ENCODE assay signal across 21 cellular contexts in the genomic region with DNA sequence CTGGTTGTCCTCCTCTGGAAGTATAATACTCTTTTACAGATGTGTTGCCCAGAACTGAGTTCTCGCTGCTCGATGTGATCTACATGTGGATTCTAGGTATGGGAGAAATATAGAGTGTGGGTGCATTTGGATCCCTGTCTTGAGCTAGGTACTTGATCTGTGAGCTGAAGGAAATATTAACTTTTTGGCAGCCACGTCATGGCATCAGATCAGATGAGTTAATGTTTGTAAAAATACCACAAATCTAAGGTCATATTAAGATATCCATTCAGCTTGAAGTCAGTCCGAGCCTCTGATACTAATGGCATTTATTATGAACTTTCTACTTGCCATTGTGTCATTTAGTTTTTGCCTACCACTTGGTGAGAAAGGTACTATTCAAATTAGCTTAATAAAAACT. TPM values are rescaled to one million over a fixed set of nuclear protein-coding genes. Genes with fewer than 3 reads are reported as not detected.
A peak's percentile ranks its signal among the peaks of the same experiment; 100 is the strongest.
DNase-seq lines count a peak whose midpoint lies in the region; ATAC-seq, FAIRE-seq and TF ChIP-seq lines count a peak whose summit lies in the region.
"Had no signal": no experiment of that assay in that cellular context is flagged by ENCODE, and none has a peak within 500 bp of the region (broad histone marks: within the 10 kb centered on the region; RNA-seq: fewer than 3 reads in every experiment).

No MANE protein-coding gene starts in this region.

- H3K36me3 Mint-ChIP-seq in natural killer cell treated with Interleukin-12 subunit alpha and Interleukin-12 subunit beta and Interleukin-15 and Interleukin-18, amount 100 ng/mL, for 72 hours = no peaks in the 10 kb centered on the region
- H3K36me3 Mint-ChIP-seq in natural killer cell (no peaks in the 10 kb centered on the region), activated B cell treated with CpG ODN at 0.5 μM for 24 hours (ENCODE audit: low read depth) (peaks cover 2% of the 10 kb centered on the region)
- H3K36me3 Mint-ChIP-seq in naive thymus-derived CD4-positive, alpha-beta T cell = peaks cover 0 to 5% (median 0%) of the 10 kb centered on the region in 5 donors
- H3K36me3 Mint-ChIP-seq: stimulated activated memory B cell treated with anti-CD40 and anti-IgM and Interleukin-4, amounts not matched to agents 10 μg/mL and 1 μg/mL and 100 μg/mL, for 72 hours had no signal

- H3K4me1 ChIP-seq in kidney (ENCODE audit: control insufficient read depth in 1 of 2, insufficient read depth in 1 of 2, low read depth in 1 of 2, low read length in 2 of 2) = peaks cover 64 to 78% of the 10 kb centered on the region in 2 donors
- peaks cover 43 to 56% of the 10 kb centered on the region in 2 donors for H3K4me1 ChIP-seq in naive thymus-derived CD4-positive, alpha-beta T cell (ENCODE audit: control insufficient read depth in 2 of 2, insufficient read depth in 2 of 2, low read length in 2 of 2)

- POLR2A ChIA-PET in activated B cell treated with CpG ODN at 0.5 μM for 24 hours (lab: Charles Lee) = interaction anchor here (0.9 to 2.8 kb wide), 2 partner anchors 10 to 71 kb away, joined by 7 to 16 read pairs; no protein-coding TSS in a partner anchor
- POLR2A ChIA-PET in naive thymus-derived CD4-positive, alpha-beta T cell (lab: Charles Lee) = interaction anchor here (0.6 to 1.6 kb wide), 4 partner anchors 10 to 93 kb away, joined by 3 to 4 read pairs (median 3); no protein-coding TSS in a partner anchor

- H3K4me3 Mint-ChIP-seq in natural killer cell treated with Interleukin-12 subunit alpha and Interleukin-12 subunit beta and Interleukin-15 and Interleukin-18, amount 100 ng/mL, for 72 hours = peak overlapping the region; percentile 9
- H3K4me3 Mint-ChIP-seq in natural killer cell (no peak overlapping the region), activated B cell treated with CpG ODN at 0.5 μM for 24 hours (peak overlapping the region; percentile 2)
- H3K4me3 Mint-ChIP-seq in naive thymus-derived CD4-positive, alpha-beta T cell = peak overlapping the region in 2 of 10 donors; percentile 3 to 54
- H3K4me3 Mint-ChIP-seq: activated CD8-positive, alpha-beta T cell treated with anti-CD3 and anti-CD28 coated beads for 36 hours; activated naive CD4-positive, alpha-beta T cell treated with anti-CD3 and anti-CD28 coated beads, Interleukin-2, amount 10 ng/mL, durations not matched to agents 7 days and 5 days; stimulated activated memory B cell treated with anti-CD40 and anti-IgM and Interleukin-4, amounts not matched to agents 10 μg/mL and 1 μg/mL and 100 μg/mL, for 72 hours had no signal

- H3K4me3 ChIP-seq in kidney (ENCODE audit: low read length in 2 of 2) = no peak overlapping the region
- H3K4me3 ChIP-seq in naive thymus-derived CD4-positive, alpha-beta T cell (ENCODE audit: low read length) = no peak overlapping the region
- H3K4me3 ChIP-seq: SK-N-MC, thoracic aorta had no signal

- no peaks in the 10 kb centered on the region for H3K27me3 ChIP-seq in naive thymus-derived CD4-positive, alpha-beta T cell (ENCODE audit: control insufficient read depth in 2 of 2, insufficient read depth in 2 of 2, low read length in 2 of 2)

- FAIRE-seq in kidney (lab: Jason Lieb, UNC) = no peak

- TF ChIP-seq CTCF in natural killer cell (IDR thresholded peaks at IDR 0.05) (no peak), activated B cell treated with CpG ODN at 0.5 μM for 24 hours (IDR thresholded peaks at IDR 0.05) (no peak), kidney (IDR thresholded peaks at IDR 0.05; ENCODE audit: borderline replicate concordance, extremely low read depth, insufficient read depth) (no peak)

- H3K9me3 Mint-ChIP-seq in natural killer cell treated with Interleukin-12 subunit alpha and Interleukin-12 subunit beta and Interleukin-15 and Interleukin-18, amount 100 ng/mL, for 72 hours = no peaks in the 10 kb centered on the region
- H3K9me3 Mint-ChIP-seq in natural killer cell = no peaks in the 10 kb centered on the region
- H3K9me3 Mint-ChIP-seq in activated B cell treated with CpG ODN at 0.5 μM for 24 hours = no peaks in the 10 kb centered on the region
- H3K9me3 Mint-ChIP-seq in naive thymus-derived CD4-positive, alpha-beta T cell = no peaks in the 10 kb centered on the region
- H3K9me3 Mint-ChIP-seq: activated CD8-positive, alpha-beta T cell treated with anti-CD3 and anti-CD28 coated beads for 36 hours; activated naive CD4-positive, alpha-beta T cell treated with anti-CD3 and anti-CD28 coated beads, Interleukin-2, amount 10 ng/mL, durations not matched to agents 7 days and 5 days; activated T-cell treated with anti-CD3 and anti-CD28 coated beads, Interleukin-2, amount 50 U/mL, for 72 hours; stimulated activated memory B cell treated with anti-CD40 and anti-IgM and Interleukin-4, amounts not matched to agents 10 μg/mL and 1 μg/mL and 100 μg/mL, for 72 hours had no signal

- CTCF ChIA-PET in activated B cell treated with CpG ODN at 0.5 μM for 24 hours (lab: Charles Lee) = interaction anchor here (1.0 to 2.2 kb wide), 2 partner anchors 17 to 273 kb away, joined by 3 to 8 read pairs; no protein-coding TSS in a partner anchor
- CTCF ChIA-PET in naive thymus-derived CD4-positive, alpha-beta T cell (lab: Charles Lee) = interaction anchor here (0.9 to 1.6 kb wide), 2 partner anchors 24 to 78 kb away, joined by 3 to 5 read pairs; partner anchors contain the start of gene MAPKAPK2

- H3K27me3 Mint-ChIP-seq in natural killer cell treated with Interleukin-12 subunit alpha and Interleukin-12 subunit beta and Interleukin-15 and Interleukin-18, amount 100 ng/mL, for 72 hours = no peaks in the 10 kb centered on the region
- no peaks in the 10 kb centered on the region for H3K27me3 Mint-ChIP-seq in natural killer cell (ENCODE audit: low read depth in 2 of 2)
- no peaks in the 10 kb centered on the region for H3K27me3 Mint-ChIP-seq in activated B cell treated with CpG ODN at 0.5 μM for 24 hours
- H3K27me3 Mint-ChIP-seq in naive thymus-derived CD4-positive, alpha-beta T cell = no peaks in the 10 kb centered on the region
- H3K27me3 Mint-ChIP-seq: activated CD8-positive, alpha-beta T cell treated with anti-CD3 and anti-CD28 coated beads for 36 hours; activated naive CD4-positive, alpha-beta T cell treated with anti-CD3 and anti-CD28 coated beads, Interleukin-2, amount 10 ng/mL, durations not matched to agents 7 days and 5 days; stimulated activated memory B cell treated with anti-CD40 and anti-IgM and Interleukin-4, amounts not matched to agents 10 μg/mL and 1 μg/mL and 100 μg/mL, for 72 hours had no signal

- H3K27ac Mint-ChIP-seq in natural killer cell treated with Interleukin-12 subunit alpha and Interleukin-12 subunit beta and Interleukin-15 and Interleukin-18, amount 100 ng/mL, for 72 hours = peak overlapping the region; percentile 53 to 68
- H3K27ac Mint-ChIP-seq in natural killer cell = peak overlapping the region in 1 of 2 donors; percentile 35
- H3K27ac Mint-ChIP-seq in activated B cell treated with CpG ODN at 0.5 μM for 24 hours = no peak overlapping the region
- peak overlapping the region in 1 of 9 donors; percentile 28 for H3K27ac Mint-ChIP-seq in naive thymus-derived CD4-positive, alpha-beta T cell
- H3K27ac Mint-ChIP-seq: activated CD8-positive, alpha-beta T cell treated with anti-CD3 and anti-CD28 coated beads for 36 hours; activated naive CD4-positive, alpha-beta T cell treated with anti-CD3 and anti-CD28 coated beads, Interleukin-2, amount 10 ng/mL, durations not matched to agents 7 days and 5 days; stimulated activated memory B cell treated with anti-CD40 and anti-IgM and Interleukin-4, amounts not matched to agents 10 μg/mL and 1 μg/mL and 100 μg/mL, for 72 hours had no signal

- intact Hi-C loops in natural killer cell (cut with micrococcal nuclease) (no loop called here), activated B cell treated with CpG ODN at 0.5 μM for 24 hours (cut with micrococcal nuclease) (no loop called here), kidney (cut with DNase I) (no loop called here)
- intact Hi-C loops in naive thymus-derived CD4-positive, alpha-beta T cell (cut with micrococcal nuclease) = no loop called here

- in situ Hi-C loops in G401 (cut with HindIII; ENCODE audit: low sequenced_read_pairs) = no loop called here

- H3K9ac ChIP-seq in kidney (ENCODE audit: low read length in 2 of 2) = no peak overlapping the region
- H3K9ac ChIP-seq: parathyroid adenoma had no signal

- H3K27ac ChIP-seq in kidney (ENCODE audit: low read depth in 2 of 2, low read length in 2 of 2) = peak overlapping the region; percentile 32 to 45
- no peak overlapping the region for H3K27ac ChIP-seq in naive thymus-derived CD4-positive, alpha-beta T cell (ENCODE audit: low read depth, low read length)
- H3K27ac ChIP-seq: parathyroid adenoma, SK-N-MC, thoracic aorta had no signal

- no peak for ATAC-seq in natural killer cell treated with Interleukin-12 subunit alpha and Interleukin-12 subunit beta and Interleukin-15 and Interleukin-18, amount 100 ng/mL, for 72 hours
- ATAC-seq in natural killer cell (no peak), activated B cell treated with CpG ODN at 0.5 μM for 24 hours (ENCODE audit: low read depth) (no peak), GM19023 (IDR thresholded peaks at IDR 0.05; ENCODE audit: unreplicated experiment) (no peak), GM18502 (IDR thresholded peaks at IDR 0.05; ENCODE audit: poor library complexity, unreplicated experiment) (no peak)
- ATAC-seq in naive thymus-derived CD4-positive, alpha-beta T cell = no peak
- ATAC-seq: activated CD8-positive, alpha-beta T cell treated with anti-CD3 and anti-CD28 coated beads for 36 hours; activated T-cell treated with anti-CD3 and anti-CD28 coated beads, Interleukin-2, amount 50 U/mL, for 72 hours; stimulated activated memory B cell treated with anti-CD40 and anti-IgM and Interleukin-4, amounts not matched to agents 10 μg/mL and 1 μg/mL and 100 μg/mL, for 72 hours had no signal

- H3K4me1 Mint-ChIP-seq in natural killer cell treated with Interleukin-12 subunit alpha and Interleukin-12 subunit beta and Interleukin-15 and Interleukin-18, amount 100 ng/mL, for 72 hours (ENCODE audit: low read depth in 2 of 2) = peaks cover 73 to 78% of the 10 kb centered on the region in 2 donors
- H3K4me1 Mint-ChIP-seq in natural killer cell (peaks cover 81 to 90% of the 10 kb centered on the region in 2 donors), activated B cell treated with CpG ODN at 0.5 μM for 24 hours (peaks cover 90% of the 10 kb centered on the region)
- H3K4me1 Mint-ChIP-seq in naive thymus-derived CD4-positive, alpha-beta T cell = peaks cover 78 to 91% (median 88%) of the 10 kb centered on the region in 7 donors

- DNase-seq in natural killer cell treated with Interleukin-12 subunit alpha and Interleukin-12 subunit beta and Interleukin-15 and Interleukin-18, amount 100 ng/mL, for 72 hours (ENCODE audit: low spot score) = no peak
- DNase-seq in natural killer cell (no peak), activated B cell treated with CpG ODN at 0.5 μM for 24 hours (no peak), kidney (no peak), G401 (ENCODE audit: low spot score) (no peak)
- no peak for DNase-seq in naive thymus-derived CD4-positive, alpha-beta T cell
- DNase-seq: activated CD4-positive, CD25-positive, alpha-beta regulatory T cell; activated CD8-positive, alpha-beta T cell treated with anti-CD3 and anti-CD28 coated beads for 36 hours; activated naive CD4-positive, alpha-beta T cell treated with anti-CD3 and anti-CD28 coated beads, Interleukin-2, amount 10 ng/mL, durations not matched to agents 7 days and 5 days; activated T-cell treated with anti-CD3 and anti-CD28 coated beads, Interleukin-2, amount 50 U/mL, for 72 hours; central memory CD4-positive, alpha-beta T cell; H7; NCI-H187; NCI-H748 treated with DMSO at 0.1 percent for 48 hours; stimulated activated CD4-positive, alpha-beta T cell treated with anti-CD3 and anti-CD28 coated beads, Interleukin-1b, Interleukin-23, amount 100 ng/mL, for 48 hours had no signal

- no peaks in the 10 kb centered on the region for H3K36me3 ChIP-seq in kidney (ENCODE audit: control insufficient read depth in 1 of 2, insufficient read depth in 2 of 2, low read length in 2 of 2)
- H3K36me3 ChIP-seq in naive thymus-derived CD4-positive, alpha-beta T cell (ENCODE audit: control insufficient read depth in 2 of 3, insufficient read depth in 3 of 3, low read length in 3 of 3) = no peaks in the 10 kb centered on the region
- H3K36me3 ChIP-seq: thoracic aorta had no signal

- no peaks in the 10 kb centered on the region for H3K9me3 ChIP-seq in kidney (ENCODE audit: control insufficient read depth in 1 of 2, low read length in 2 of 2)
- no peaks in the 10 kb centered on the region for H3K9me3 ChIP-seq in naive thymus-derived CD4-positive, alpha-beta T cell (ENCODE audit: control insufficient read depth in 2 of 3, low read length in 3 of 3)
- H3K9me3 ChIP-seq: thoracic aorta had no signal

RNA-seq across cellular contexts. Expression of gene MAPKAPK2, which starts 24.6 kb away (rescaled TPM):
- total RNA-seq in natural killer cell treated with Interleukin-12 subunit alpha and Interleukin-12 subunit beta and Interleukin-15 and Interleukin-18, amount 100 ng/mL, for 72 hours = 100 to 1,000 TPM; 104 to 115 TPM
- total RNA-seq in natural killer cell (100 to 1,000 TPM; 137 to 197 (median 178) TPM), activated B cell treated with CpG ODN at 0.5 μM for 24 hours (71.2 and 72.1 TPM in 2 replicates), kidney (113 TPM)
- 84.5 TPM for polyA plus RNA-seq in kidney (ENCODE audit: insufficient read depth, low read depth, low replicate concordance)
- 25.7 and 32.7 TPM in 2 replicates for total RNA-seq in G401 (2014; rRNA removed; shearing (Covaris generic))
- total RNA-seq in naive thymus-derived CD4-positive, alpha-beta T cell = 100 to 1,000 TPM in 1 of 5 experiments, 10 to 100 TPM in 4; 49.6 to 123 (median 80.5) TPM
- polyA plus RNA-seq in naive thymus-derived CD4-positive, alpha-beta T cell = 1 to 10 TPM; 1.4 to 2.0 TPM
